ENCODE assay signal across 8 cellular contexts in genomic region chr6:3139090-3139903, GRCh38. TPM values are rescaled to one million over a fixed set of nuclear protein-coding genes. Genes with fewer than 3 reads are reported as not detected.
DNase-seq lines count a peak whose midpoint lies in the region; ATAC-seq and TF ChIP-seq lines count a peak whose summit lies in the region.

No MANE protein-coding gene starts in this region.

- no peak overlapping the region for H3K4me3 Mint-ChIP-seq in GM23338
- H3K4me3 Mint-ChIP-seq in activated CD8-positive, alpha-beta T cell treated with anti-CD3 and anti-CD28 coated beads for 36 hours, result no peak overlapping the region

- H3K4me1 ChIP-seq in GM23338 (ENCODE audit: insufficient read depth), result peaks cover 22% of the 10 kb centered on the region
- peaks cover 15% of the 10 kb centered on the region for H3K4me1 ChIP-seq in OCI-LY3 (ENCODE audit: low read length)
- H3K4me1 ChIP-seq in gastrocnemius medialis, result peaks cover 8 to 20% of the 10 kb centered on the region in 2 donors

- H3K79me2 ChIP-seq in GM23338 (replicated peaks; ENCODE audit: insufficient read depth) (no peaks in the 10 kb centered on the region), OCI-LY3 (ENCODE audit: low read length) (no peaks in the 10 kb centered on the region)

- TF ChIP-seq CTCF in 22Rv1 (IDR thresholded peaks at IDR 0.05), result no peak
- no peak for TF ChIP-seq CTCF in GM23338 (conservative IDR thresholded peaks at IDR 0.05; ENCODE audit: low read depth in 2 of 2)
- TF ChIP-seq CTCF in OCI-LY3 (IDR thresholded peaks at IDR 0.05; ENCODE audit: low read depth, low read length), result no peak
- TF ChIP-seq CTCF in fibroblast of villous mesenchyme (IDR thresholded peaks at IDR 0.05; ENCODE audit: insufficient read depth, low read depth, low read length), result no peak
- TF ChIP-seq CTCF in gastrocnemius medialis (IDR thresholded peaks at IDR 0.05 in 4 of 5, conservative IDR thresholded peaks at IDR 0.05 in 1 of 5), result no peak
- no peak for TF ChIP-seq CTCF in GM10266 (IDR thresholded peaks at IDR 0.05; ENCODE audit: control insufficient read depth, insufficient read depth, low read depth, missing control alignments)
- no peak for TF ChIP-seq CTCF in activated CD8-positive, alpha-beta T cell treated with anti-CD3 and anti-CD28 coated beads for 36 hours (IDR thresholded peaks at IDR 0.05)

- H3K27me3 ChIP-seq in GM23338 (ENCODE audit: insufficient read depth) (no peaks in the 10 kb centered on the region), OCI-LY3 (ENCODE audit: low read depth, low read length) (no peaks in the 10 kb centered on the region), gastrocnemius medialis (no peaks in the 10 kb centered on the region)

- H3K9me3 Mint-ChIP-seq in GM23338, result no peaks in the 10 kb centered on the region
- no peaks in the 10 kb centered on the region for H3K9me3 Mint-ChIP-seq in activated CD8-positive, alpha-beta T cell treated with anti-CD3 and anti-CD28 coated beads for 36 hours

- H2AFZ ChIP-seq in GM23338 (no peak overlapping the region), OCI-LY3 (ENCODE audit: low read depth, low read length) (no peak overlapping the region)

- H3K36me3 Mint-ChIP-seq in GM23338 (ENCODE audit: low read depth), result peaks cover 73% of the 10 kb centered on the region
- H3K36me3 Mint-ChIP-seq in activated CD8-positive, alpha-beta T cell treated with anti-CD3 and anti-CD28 coated beads for 36 hours (ENCODE audit: low read depth), result peaks cover 14% of the 10 kb centered on the region

- H4K20me1 ChIP-seq in GM23338 (replicated peaks; ENCODE audit: insufficient read depth) (no peaks in the 10 kb centered on the region; the same call in 1 of the 2 replicates), OCI-LY3 (ENCODE audit: insufficient read depth, low read length) (no peaks in the 10 kb centered on the region)

- peaks cover 18% of the 10 kb centered on the region; the same call in 1 of the 2 replicates for H3F3A ChIP-seq in GM23338 (replicated peaks; ENCODE audit: low read depth)

- DNase-seq in GM23338 (ENCODE audit: low spot score) (no peak), fibroblast of villous mesenchyme (ENCODE audit: low read depth) (peak; percentile 84), gastrocnemius medialis (peak; percentile 65 to 78), GM10266 (ENCODE audit: extremely low spot score) (no peak)
- DNase-seq in activated CD8-positive, alpha-beta T cell treated with anti-CD3 and anti-CD28 coated beads for 36 hours, result no peak
- no peak for DNase-seq in activated naive CD4-positive, alpha-beta T cell treated with anti-CD3 and anti-CD28 coated beads, Interleukin-2, amount 50 U/mL, for 16 hours

- peaks cover 22% of the 10 kb centered on the region for H3K4me1 Mint-ChIP-seq in GM23338
- peaks cover 10% of the 10 kb centered on the region for H3K4me1 Mint-ChIP-seq in activated CD8-positive, alpha-beta T cell treated with anti-CD3 and anti-CD28 coated beads for 36 hours (ENCODE audit: low read depth)

- POLR2A ChIA-PET in activated CD8-positive, alpha-beta T cell treated with anti-CD3 and anti-CD28 coated beads for 36 hours (lab: Charles Lee), result no interaction called here

- intact Hi-C loops in gastrocnemius medialis (cut with DNase I; ENCODE audit: low total_unique reads), result no loop called here
- intact Hi-C loops in activated CD8-positive, alpha-beta T cell treated with anti-CD3 and anti-CD28 coated beads for 36 hours (cut with micrococcal nuclease), result no loop called here

- H3K9me3 ChIP-seq in OCI-LY3 (ENCODE audit: insufficient read depth, low read length) (no peaks in the 10 kb centered on the region), gastrocnemius medialis (no peaks in the 10 kb centered on the region)

- H3K4me2 ChIP-seq in GM23338 (no peak overlapping the region), OCI-LY3 (ENCODE audit: low read length) (peak overlapping the region; percentile 53)

- CTCF ChIA-PET in activated CD8-positive, alpha-beta T cell treated with anti-CD3 and anti-CD28 coated beads for 36 hours (lab: Charles Lee), result interaction anchor here (1.3 to 1.5 kb wide), 2 partner anchors 9 to 112 kb away, joined by 3 to 6 read pairs; no protein-coding TSS in a partner anchor

- no peak overlapping the region for H3K27ac Mint-ChIP-seq in GM23338
- H3K27ac Mint-ChIP-seq in activated CD8-positive, alpha-beta T cell treated with anti-CD3 and anti-CD28 coated beads for 36 hours, result no peak overlapping the region

- peak overlapping the region; percentile 62 for H3K27ac ChIP-seq in 22Rv1
- H3K27ac ChIP-seq in GM23338 (ENCODE audit: low read depth), result peak overlapping the region; percentile 63; the same call in 1 of the 2 replicates
- H3K27ac ChIP-seq in OCI-LY3 (ENCODE audit: low read length), result no peak overlapping the region
- peak overlapping the region; percentile 47 to 75 (median 70) for H3K27ac ChIP-seq in gastrocnemius medialis

- no peak for TF ChIP-seq POLR2A in gastrocnemius medialis (IDR thresholded peaks at IDR 0.05)

- no peaks in the 10 kb centered on the region for H3K9me2 ChIP-seq in GM23338 (ENCODE audit: insufficient read depth)

- no peak overlapping the region for H3K9ac ChIP-seq in OCI-LY3 (ENCODE audit: low read length)

- peaks cover 8% of the 10 kb centered on the region for H3K27me3 Mint-ChIP-seq in GM23338 (ENCODE audit: insufficient read depth, low read depth, poor library complexity)
- no peaks in the 10 kb centered on the region for H3K27me3 Mint-ChIP-seq in activated CD8-positive, alpha-beta T cell treated with anti-CD3 and anti-CD28 coated beads for 36 hours

- ATAC-seq in GM23338 (no peak; the same call in 2 of the 3 replicates), gastrocnemius medialis (peak; percentile 86 to 95)
- no peak for ATAC-seq in activated CD8-positive, alpha-beta T cell treated with anti-CD3 and anti-CD28 coated beads for 36 hours

- H3K36me3 ChIP-seq in GM23338 (ENCODE audit: insufficient read depth) (peaks cover 24% of the 10 kb centered on the region), OCI-LY3 (replicated peaks; ENCODE audit: low read depth, low read length) (no peaks in the 10 kb centered on the region), gastrocnemius medialis (peaks cover 2 to 54% of the 10 kb centered on the region in 2 donors)

- H3K4me3 ChIP-seq in GM23338 (no peak overlapping the region), OCI-LY3 (ENCODE audit: low read length) (peak overlapping the region; percentile 24; the same call in 1 of the 2 replicates), fibroblast of villous mesenchyme (ENCODE audit: low read depth, low read length) (no peak overlapping the region), gastrocnemius medialis (no peak overlapping the region)

- in situ Hi-C loops in gastrocnemius medialis (cut with MboI; ENCODE audit: low sequenced_read_pairs in 4 of 4), result loop anchor here in 1 of 4 donors (25.0 kb wide), 1 partner anchor 598 kb away; no protein-coding TSS in a partner anchor

TF ChIP-seq in GM23338, 12 proteins besides CTCF, POLR2A, EP300 and RAD21:
- no peak for TF ChIP-seq NANOG (IDR thresholded peaks at IDR 0.05; ENCODE audit: borderline replicate concordance)

RNA-seq across cellular contexts. Expression of gene TUBB2A, which starts 18.0 kb away (rescaled TPM):
- 376 and 407 TPM in 2 replicates for total RNA-seq in GM23338 (2014; rRNA removed; shearing (Covaris generic))
- 286 and 305 TPM in 2 replicates for polyA plus RNA-seq in GM23338 (2016; fragmentation: Nextera tagmentation; extraction: Ambion mirVana)
- total RNA-seq in fibroblast of villous mesenchyme (81.5 and 90.7 TPM in 2 replicates), gastrocnemius medialis (10 to 100 TPM; 18.9 to 53.1 (median 27.0) TPM)
- 1 to 10 TPM; 1.3 to 1.5 TPM for total RNA-seq in activated CD8-positive, alpha-beta T cell treated with anti-CD3 and anti-CD28 coated beads for 36 hours

RNA-seq across cellular contexts. Expression of gene BPHL, which starts 20.8 kb away (rescaled TPM):
- 22.8 and 29.2 TPM in 2 replicates for total RNA-seq in GM23338 (2014; rRNA removed; shearing (Covaris generic))
- 38.4 and 45.5 TPM in 2 replicates for polyA plus RNA-seq in GM23338 (2016; fragmentation: Nextera tagmentation; extraction: Ambion mirVana)
- total RNA-seq in fibroblast of villous mesenchyme (16.1 and 17.3 TPM in 2 replicates), gastrocnemius medialis (1 to 10 TPM; 4.7 to 8.7 (median 5.8) TPM)
- total RNA-seq in activated CD8-positive, alpha-beta T cell treated with anti-CD3 and anti-CD28 coated beads for 36 hours, result 1 to 10 TPM; 8.4 to 9.5 TPM

Comparison
In these comparisons a context has a peak if more than half of its experiments do, and no peak if none do; other contexts are left out.
1. ATAC-seq: peak in gastrocnemius medialis (2 of 2); none in GM23338 (single experiment) and activated CD8-positive, alpha-beta T cell treated with anti-CD3 and anti-CD28 coated beads for 36 hours (single experiment).
2. DNase-seq: peak in fibroblast of villous mesenchyme (single experiment) and gastrocnemius medialis (2 of 2); none in GM23338 (single experiment), GM10266 (single experiment), activated CD8-positive, alpha-beta T cell treated with anti-CD3 and anti-CD28 coated beads for 36 hours (single experiment) and activated naive CD4-positive, alpha-beta T cell treated with anti-CD3 and anti-CD28 coated beads, Interleukin-2, amount 50 U/mL, for 16 hours (single experiment).
3. RNA of gene TUBB2A, which starts 18.0 kb away (total RNA-seq): 376 to 407 TPM in GM23338, 81.5 to 90.7 TPM in fibroblast of villous mesenchyme and 18.9 to 53.1 TPM in gastrocnemius medialis; 1.3 to 1.5 TPM in activated CD8-positive, alpha-beta T cell treated with anti-CD3 and anti-CD28 coated beads for 36 hours; every median in the first group is over 4 times any median in the second.